Comparison of ENCODE assay signal across 17 cellular contexts in genomic region chr10:33052915-33053810, GRCh38.
DNase-seq lines count a peak whose midpoint lies in the region; ATAC-seq, FAIRE-seq and TF ChIP-seq lines count a peak whose summit lies in the region.
"Had no signal": no experiment of that assay in that cellular context is flagged by ENCODE, and none has a peak within 500 bp of the region (broad histone marks: within the 10 kb centered on the region; RNA-seq: fewer than 3 reads in every experiment).

No MANE protein-coding gene starts in this region.

- H3K4me1 ChIP-seq in K562 (replicated peaks in 1 of 2; ENCODE audit: control insufficient read depth in 2 of 2, insufficient read depth in 2 of 2, low read length in 2 of 2) (peaks cover 7 to 13% of the 10 kb centered on the region in 2 experiments; a peak in 3 of 5 replicates), mesenchymal stem cell (ENCODE audit: control insufficient read depth, insufficient read depth, low read depth, low read length) (peaks cover 2% of the 10 kb centered on the region)
- H3K4me1 ChIP-seq: BLaER1 had no signal

- H3K9ac ChIP-seq in K562 (ENCODE audit: insufficient read depth in 1 of 2, low read depth in 2 of 2, low read length in 2 of 2) = no peak overlapping the region
- H3K9ac ChIP-seq in mesenchymal stem cell (ENCODE audit: low read length) = no peak overlapping the region
- H3K9ac ChIP-seq: BLaER1 had no signal

- CTCF ChIA-PET in K562 (lab: Yijun Ruan, JAX; ENCODE audit: low intra/inter-chr PET ratio) = no interaction called here

- no peak overlapping the region for H2BK120ac ChIP-seq in mesenchymal stem cell (ENCODE audit: low read depth, low read length)

- no peak overlapping the region for H3K23ac ChIP-seq in mesenchymal stem cell (ENCODE audit: low read length in 2 of 2)

- peaks cover 10% of the 10 kb centered on the region for H3K4me1 Mint-ChIP-seq in activated naive CD8-positive, alpha-beta T cell treated with anti-CD3 and anti-CD28 coated beads, Interleukin-2, amount 50 U/mL, for 24 hours
- H3K4me1 Mint-ChIP-seq in activated naive CD8-positive, alpha-beta T cell treated with anti-CD3 and anti-CD28 coated beads for 36 hours = no peaks in the 10 kb centered on the region
- peaks cover 15% of the 10 kb centered on the region for H3K4me1 Mint-ChIP-seq in chondrocyte (ENCODE audit: low read depth)

- H2BK12ac ChIP-seq in mesenchymal stem cell (ENCODE audit: low read length in 2 of 2) = no peak overlapping the region

- no peak for TF ChIP-seq EP300 in K562 (IDR thresholded peaks at IDR 0.05; ENCODE audit: low read length)

- H3K4me3 ChIP-seq in K562 = no peak overlapping the region
- no peak overlapping the region for H3K4me3 ChIP-seq in mesenchymal stem cell (ENCODE audit: insufficient read depth in 1 of 2, low read depth in 1 of 2, low read length in 2 of 2)
- H3K4me3 ChIP-seq: BLaER1, SJSA1 had no signal

- WGBS in K562 (ENCODE audit: insufficient coverage, low coverage, missing lambda C conversion rate) = 11% methylated on average over 9 of the region's 9 CpGs
- WGBS in mesenchymal stem cell = 88% methylated on average over 7 of the region's 9 CpGs

- H3K79me2 ChIP-seq in K562 (ENCODE audit: control insufficient read depth, insufficient read depth, low read length) = no peaks in the 10 kb centered on the region

- peaks cover 2% of the 10 kb centered on the region for H3K27me3 Mint-ChIP-seq in activated naive CD8-positive, alpha-beta T cell treated with anti-CD3 and anti-CD28 coated beads, Interleukin-2, amount 50 U/mL, for 24 hours
- H3K27me3 Mint-ChIP-seq in activated naive CD8-positive, alpha-beta T cell treated with anti-CD3 and anti-CD28 coated beads for 36 hours = peaks cover 16% of the 10 kb centered on the region
- no peaks in the 10 kb centered on the region for H3K27me3 Mint-ChIP-seq in chondrocyte (ENCODE audit: low read depth)

- no peak for ATAC-seq in activated naive CD8-positive, alpha-beta T cell treated with anti-CD3 and anti-CD28 coated beads, Interleukin-2, amount 50 U/mL, for 24 hours
- ATAC-seq in K562 (peak; percentile 45; the same call in 2 of the 3 replicates), GM18519 (IDR thresholded peaks at IDR 0.05; ENCODE audit: low FRiP score, unreplicated experiment) (no peak)
- ATAC-seq: HCT116 had no signal

- peak overlapping the region; percentile 47 for H2AK5ac ChIP-seq in mesenchymal stem cell (ENCODE audit: low read length, severe bottlenecking)

- DNase-seq in activated naive CD8-positive, alpha-beta T cell treated with anti-CD3 and anti-CD28 coated beads, Interleukin-2, amount 50 U/mL, for 24 hours = no peak
- no peak for DNase-seq in activated naive CD8-positive, alpha-beta T cell treated with anti-CD3 and anti-CD28 coated beads for 36 hours
- DNase-seq in HCEC 1CT = peak; percentile 40
- no peak for DNase-seq in K562 (ENCODE audit: extremely low read depth in 1 of 4, low spot score in 3 of 4)
- DNase-seq in mesenchymal stem cell = no peak
- DNase-seq in chondrocyte (ENCODE audit: low spot score) = no peak
- no peak for DNase-seq in DMS53 treated with DMSO at 0.1 percent for 48 hours (lab: John Stamatoyannopoulos, UW; ENCODE audit: unreplicated experiment)
- DNase-seq: DND-41, KG1, NCI-H1694 treated with DMSO at 0.1 percent for 48 hours, NCI-H526, SW 1271 had no signal

- BruUV-seq in K562 (replicated peaks; lab: Mats Ljungman, UMichigan) = no TSS peak

- TF ChIP-seq CTCF in K562 (IDR thresholded peaks at IDR 0.05 in 2 of 3, conservative IDR thresholded peaks at IDR 0.05 in 1 of 3; ENCODE audit: insufficient read depth in 2 of 3, low read depth in 1 of 3, low read length in 3 of 3) (no peak), chondrocyte (IDR thresholded peaks at IDR 0.05) (no peak)

- H4K91ac ChIP-seq in mesenchymal stem cell (ENCODE audit: low read length) = no peak overlapping the region

- in situ Hi-C loops in K562 (cut with MboI) = no loop called here

- no peak for FAIRE-seq in K562 (lab: Jason Lieb, UNC)
- FAIRE-seq: G401.6 had no signal

- H3K18ac ChIP-seq in mesenchymal stem cell (ENCODE audit: low read depth in 1 of 2, low read length in 2 of 2) = no peak overlapping the region

- H3K4me2 ChIP-seq in K562 (ENCODE audit: insufficient read depth, low read length) = 0 out of 2 replicates have a peak overlapping the region, but pooled peaks have one; percentile 21
- no peak overlapping the region for H3K4me2 ChIP-seq in mesenchymal stem cell (ENCODE audit: low read length, poor library complexity, severe bottlenecking)
- H3K4me2 ChIP-seq: BLaER1 had no signal

- no peak for TF ChIP-seq RAD21 in K562 (CRISPR knock-in tag; conservative IDR thresholded peaks at IDR 0.05 in 1 of 2, IDR thresholded peaks at IDR 0.05 in 1 of 2)

- H3K9me3 Mint-ChIP-seq in activated naive CD8-positive, alpha-beta T cell treated with anti-CD3 and anti-CD28 coated beads, Interleukin-2, amount 50 U/mL, for 24 hours = no peaks in the 10 kb centered on the region
- no peaks in the 10 kb centered on the region for H3K9me3 Mint-ChIP-seq in activated naive CD8-positive, alpha-beta T cell treated with anti-CD3 and anti-CD28 coated beads for 36 hours
- H3K9me3 Mint-ChIP-seq in chondrocyte (ENCODE audit: low read depth) = no peaks in the 10 kb centered on the region

- no peaks in the 10 kb centered on the region for H3K36me3 Mint-ChIP-seq in activated naive CD8-positive, alpha-beta T cell treated with anti-CD3 and anti-CD28 coated beads, Interleukin-2, amount 50 U/mL, for 24 hours (ENCODE audit: low read depth)
- H3K36me3 Mint-ChIP-seq in activated naive CD8-positive, alpha-beta T cell treated with anti-CD3 and anti-CD28 coated beads for 36 hours = no peaks in the 10 kb centered on the region
- H3K36me3 Mint-ChIP-seq in chondrocyte (ENCODE audit: low read depth) = no peaks in the 10 kb centered on the region

- H3K79me1 ChIP-seq in mesenchymal stem cell (replicated peaks; ENCODE audit: low read length, poor library complexity, severe bottlenecking) = peaks cover 10% of the 10 kb centered on the region

- H2AFZ ChIP-seq in K562 (ENCODE audit: low read depth, low read length) (no peak overlapping the region), mesenchymal stem cell (ENCODE audit: low read depth, low read length) (no peak overlapping the region)

- no peak overlapping the region for H4K8ac ChIP-seq in mesenchymal stem cell (ENCODE audit: low read length)

- peak overlapping the region; percentile 48 for H3K27ac Mint-ChIP-seq in activated naive CD8-positive, alpha-beta T cell treated with anti-CD3 and anti-CD28 coated beads, Interleukin-2, amount 50 U/mL, for 24 hours
- no peak overlapping the region for H3K27ac Mint-ChIP-seq in activated naive CD8-positive, alpha-beta T cell treated with anti-CD3 and anti-CD28 coated beads for 36 hours
- H3K27ac Mint-ChIP-seq in chondrocyte (ENCODE audit: unreplicated experiment) = no peak overlapping the region

- H3K27me3 ChIP-seq in K562 (ENCODE audit: control insufficient read depth in 2 of 2, insufficient read depth in 2 of 2, low read length in 2 of 2) (peaks cover 0 to 4% of the 10 kb centered on the region in 2 experiments; a peak in 1 of 5 replicates), mesenchymal stem cell (ENCODE audit: control insufficient read depth in 1 of 2, insufficient read depth in 1 of 2, low read length in 2 of 2) (no peaks in the 10 kb centered on the region)
- H3K27me3 ChIP-seq: BLaER1, SJSA1 had no signal

- H2BK5ac ChIP-seq in mesenchymal stem cell (ENCODE audit: low read depth, low read length, poor library complexity, severe bottlenecking) = no peak overlapping the region

- H3K36me3 ChIP-seq in K562 (ENCODE audit: control insufficient read depth, insufficient read depth, low read length) (no peaks in the 10 kb centered on the region), mesenchymal stem cell (ENCODE audit: control insufficient read depth in 1 of 2, insufficient read depth in 2 of 2, low read depth in 1 of 2, low read length in 2 of 2) (no peaks in the 10 kb centered on the region)
- H3K36me3 ChIP-seq: BLaER1, SJSA1 had no signal

- intact Hi-C loops in K562 (cut with micrococcal nuclease) = no loop called here

- H3K27ac ChIP-seq in K562 (ENCODE audit: extremely low read depth, low read depth, low read length) = no peak overlapping the region
- no peak overlapping the region for H3K27ac ChIP-seq in mesenchymal stem cell (ENCODE audit: low read length, poor library complexity, severe bottlenecking)
- H3K27ac ChIP-seq: BLaER1, SJSA1 had no signal

- H3K14ac ChIP-seq in mesenchymal stem cell (ENCODE audit: low read length in 2 of 2) = no peak overlapping the region

- H3K9me1 ChIP-seq in K562 (ENCODE audit: control insufficient read depth, insufficient read depth, low read length) = no peaks in the 10 kb centered on the region

- H3K4ac ChIP-seq in mesenchymal stem cell (ENCODE audit: low read depth in 1 of 2, low read length in 2 of 2) = no peak overlapping the region

- no peak overlapping the region for H2BK15ac ChIP-seq in mesenchymal stem cell (ENCODE audit: low read depth, poor library complexity, severe bottlenecking)

- POLR2A ChIA-PET in K562 (lab: Yijun Ruan, JAX) = interaction anchor here (0.7 kb wide), 1 partner anchor 671 kb away, joined by 5 read pairs; no protein-coding TSS in a partner anchor

- H3K4me3 Mint-ChIP-seq in activated naive CD8-positive, alpha-beta T cell treated with anti-CD3 and anti-CD28 coated beads, Interleukin-2, amount 50 U/mL, for 24 hours = no peak overlapping the region
- H3K4me3 Mint-ChIP-seq in activated naive CD8-positive, alpha-beta T cell treated with anti-CD3 and anti-CD28 coated beads for 36 hours = no peak overlapping the region
- H3K4me3 Mint-ChIP-seq in chondrocyte (ENCODE audit: unreplicated experiment) = no peak overlapping the region

- H3K9me3 ChIP-seq in K562 (replicated peaks; ENCODE audit: control insufficient read depth, insufficient read depth, low read depth, low read length) = no peaks in the 10 kb centered on the region
- no peaks in the 10 kb centered on the region for H3K9me3 ChIP-seq in mesenchymal stem cell (ENCODE audit: control insufficient read depth, low read length)
- H3K9me3 ChIP-seq: SJSA1 had no signal

- no peak for TF ChIP-seq POLR2A in K562 (conservative IDR thresholded peaks at IDR 0.05)

- H4K20me1 ChIP-seq in K562 (replicated peaks; ENCODE audit: control insufficient read depth, insufficient read depth, low read length) = no peaks in the 10 kb centered on the region
- H4K20me1 ChIP-seq: BLaER1 had no signal

TF ChIP-seq in K562, 482 proteins besides CTCF, POLR2A, EP300 and RAD21 (continues in another document):
- no peak for TF ChIP-seq DPF2 (IDR thresholded peaks at IDR 0.05)
- TF ChIP-seq PKNOX1 (IDR thresholded peaks at IDR 0.05) = no peak
